In genomic region chr9:30089428-30089827, GRCh38 we compare ENCODE assay signal across 16 cellular contexts.
A peak's percentile ranks its signal among the peaks of the same experiment; 100 is the strongest.
DNase-seq lines count a peak whose midpoint lies in the region; ATAC-seq lines count a peak whose summit lies in the region.
"Had no signal": no experiment of that assay in that cellular context is flagged by ENCODE, and none has a peak within 500 bp of the region (broad histone marks: within the 10 kb centered on the region; RNA-seq: fewer than 3 reads in every experiment).

No MANE protein-coding gene starts in this region.

- no peaks in the 10 kb centered on the region for H3K27me3 ChIP-seq in neuronal stem cell (ENCODE audit: control insufficient read depth in 3 of 3, insufficient read depth in 3 of 3, low read depth in 1 of 3, low read length in 3 of 3)
- no peaks in the 10 kb centered on the region for H3K27me3 ChIP-seq in HAP-1 (ENCODE audit: low read depth)
- H3K27me3 ChIP-seq: BLaER1 treated with 17β-estradiol and CSF1 and Interleukin-3, amounts not matched to agents 10 nM and 100 nM had no signal

- no peak overlapping the region for H3K9ac ChIP-seq in neuronal stem cell (ENCODE audit: low read depth, low read length, poor library complexity)
- H3K9ac ChIP-seq: BLaER1 treated with 17β-estradiol and CSF1 and Interleukin-3, amounts not matched to agents 10 nM and 100 nM had no signal

- H3K14ac ChIP-seq in neuronal stem cell (ENCODE audit: low read length): no peak overlapping the region

- no CpG with 5 or more reads among the region's 5 CpGs for WGBS in neuronal stem cell (ENCODE audit: extremely low coverage in 2 of 2, insufficient read length in 2 of 2, insufficient replicate concordance in 1 of 2), 2 donors

- no peak overlapping the region for H2AFZ ChIP-seq in neuronal stem cell (ENCODE audit: low read length)

- H3K4me1 ChIP-seq in neuronal stem cell (ENCODE audit: control insufficient read depth in 2 of 2, insufficient read depth in 1 of 2, low read depth in 1 of 2, low read length in 2 of 2): no peaks in the 10 kb centered on the region
- no peaks in the 10 kb centered on the region for H3K4me1 ChIP-seq in HAP-1
- H3K4me1 ChIP-seq: A549; BLaER1 treated with 17β-estradiol and CSF1 and Interleukin-3, amounts not matched to agents 10 nM and 100 nM; Caco-2 had no signal

- H3K4me2 ChIP-seq in neuronal stem cell (ENCODE audit: insufficient read depth, low read length, poor library complexity, severe bottlenecking): no peak overlapping the region
- H3K4me2 ChIP-seq: A549; BLaER1 treated with 17β-estradiol and CSF1 and Interleukin-3, amounts not matched to agents 10 nM and 100 nM had no signal

- intact Hi-C loops in left colon (cut with DNase I, micrococcal nuclease): no loop called here

- no peaks in the 10 kb centered on the region for H3K79me1 ChIP-seq in neuronal stem cell (ENCODE audit: low read depth, low read length)

- H3K9me3 ChIP-seq in neuronal stem cell (replicated peaks in 1 of 2; ENCODE audit: control insufficient read depth in 2 of 2, insufficient read depth in 1 of 2, low read depth in 1 of 2, low read length in 2 of 2): no peaks in the 10 kb centered on the region
- no peaks in the 10 kb centered on the region for H3K9me3 ChIP-seq in HAP-1
- H3K9me3 ChIP-seq: A549; BLaER1 treated with 17β-estradiol and CSF1 and Interleukin-3, amounts not matched to agents 10 nM and 100 nM; Caco-2 had no signal

- H2BK120ac ChIP-seq in neuronal stem cell (ENCODE audit: low read depth, low read length): no peak overlapping the region

- H2AK5ac ChIP-seq in neuronal stem cell (ENCODE audit: low read depth, low read length): no peak overlapping the region

- H3K23ac ChIP-seq in neuronal stem cell (ENCODE audit: low read depth, low read length, poor library complexity): no peak overlapping the region

- no peak overlapping the region for H4K91ac ChIP-seq in neuronal stem cell (ENCODE audit: low read depth, low read length, poor library complexity)

- H4K8ac ChIP-seq in neuronal stem cell (ENCODE audit: low read depth, low read length): peak overlapping the region; percentile 17

- H3K27ac ChIP-seq in neuronal stem cell (replicated peaks; ENCODE audit: low read length): no peak overlapping the region
- H3K27ac ChIP-seq: 22Rv1; A549; BLaER1 treated with 17β-estradiol and CSF1 and Interleukin-3, amounts not matched to agents 10 nM and 100 nM; C4-2B had no signal

- DNase-seq in LoVo (ENCODE audit: low spot score) (peak; percentile 14), left colon (no peak), neuronal stem cell (ENCODE audit: low spot score) (no peak), retina (no peak), HAP-1 (ENCODE audit: low spot score in 2 of 2) (no peak)
- DNase-seq: AML-193; Caco-2; Calu3; CD4-positive, alpha-beta T cell; CD8-positive, alpha-beta T cell; DMS79 treated with DMSO at 0.1 percent for 48 hours; GF-D8 had no signal

- H2BK12ac ChIP-seq in neuronal stem cell (ENCODE audit: low read length): no peak overlapping the region

- H3K36me3 ChIP-seq in neuronal stem cell (replicated peaks in 1 of 2; ENCODE audit: control insufficient read depth in 2 of 2, insufficient read depth in 2 of 2, low read length in 2 of 2): no peaks in the 10 kb centered on the region
- no peaks in the 10 kb centered on the region for H3K36me3 ChIP-seq in HAP-1 (replicated peaks)
- H3K36me3 ChIP-seq: BLaER1 treated with 17β-estradiol and CSF1 and Interleukin-3, amounts not matched to agents 10 nM and 100 nM had no signal

- in situ Hi-C loops in HAP-1 (cut with MboI; ENCODE audit: low sequenced_read_pairs): no loop called here

- H2BK5ac ChIP-seq in neuronal stem cell (ENCODE audit: low read length): no peak overlapping the region

- no peak overlapping the region for H2BK15ac ChIP-seq in neuronal stem cell (ENCODE audit: low read length)

- ATAC-seq in left colon: peak; percentile 88
- ATAC-seq: A549; CD8-positive, alpha-beta T cell had no signal

- H3K4me3 ChIP-seq in neuronal stem cell (ENCODE audit: low read length in 2 of 2): no peak overlapping the region
- no peak overlapping the region for H3K4me3 ChIP-seq in HAP-1
- H3K4me3 ChIP-seq: A549; BLaER1 treated with 17β-estradiol and CSF1 and Interleukin-3, amounts not matched to agents 10 nM and 100 nM had no signal

- no peak overlapping the region for H3K4ac ChIP-seq in neuronal stem cell (ENCODE audit: low read length)

- H3K18ac ChIP-seq in neuronal stem cell (ENCODE audit: low read length): no peak overlapping the region
